21 cellular contexts compared by ENCODE assay signal in genomic region chr7:7920056-7920455, GRCh38. TPM values are rescaled to one million over a fixed set of nuclear protein-coding genes. Genes with fewer than 3 reads are reported as not detected.
DNase-seq lines count a peak whose midpoint lies in the region; ATAC-seq and TF ChIP-seq lines count a peak whose summit lies in the region.
"Had no signal": no experiment of that assay in that cellular context is flagged by ENCODE, and none has a peak within 500 bp of the region (broad histone marks: within the 10 kb centered on the region; RNA-seq: fewer than 3 reads in every experiment).

No MANE protein-coding gene starts in this region.

- H3K9me3 ChIP-seq in OCI-LY3 (ENCODE audit: insufficient read depth, low read length) (no peaks in the 10 kb centered on the region), hepatocyte (ENCODE audit: low read depth) (no peaks in the 10 kb centered on the region), thyroid gland (no peaks in the 10 kb centered on the region)

- intact Hi-C loops in thyroid gland (cut with DNase I) = no loop called here

- TF ChIP-seq POLR2A in thyroid gland (IDR thresholded peaks at IDR 0.05) = no peak

- H3K4me1 ChIP-seq in OCI-LY3 (ENCODE audit: low read length) = peaks cover 39% of the 10 kb centered on the region
- no peaks in the 10 kb centered on the region for H3K4me1 ChIP-seq in hepatocyte (ENCODE audit: insufficient read depth)
- peaks cover 48 to 57% of the 10 kb centered on the region in 2 donors for H3K4me1 ChIP-seq in thyroid gland
- H3K4me1 ChIP-seq: foreskin keratinocyte had no signal

- H3K9me2 ChIP-seq in hepatocyte (replicated peaks; ENCODE audit: insufficient read depth) = no peaks in the 10 kb centered on the region

- peak; percentile 3 for ATAC-seq in GM19035 (IDR thresholded peaks at IDR 0.05; ENCODE audit: unreplicated experiment)
- ATAC-seq in HG03342 (IDR thresholded peaks at IDR 0.05; ENCODE audit: unreplicated experiment) = no peak
- ATAC-seq in HG02763 (IDR thresholded peaks at IDR 0.05; ENCODE audit: unreplicated experiment) = no peak
- ATAC-seq in HG02884 (IDR thresholded peaks at IDR 0.05; ENCODE audit: unreplicated experiment) = no peak

- peak overlapping the region; percentile 40; the same call in 1 of the 2 replicates for H3K9ac ChIP-seq in OCI-LY3 (ENCODE audit: low read length)

- H4K20me1 ChIP-seq in OCI-LY3 (ENCODE audit: insufficient read depth, low read length) (no peaks in the 10 kb centered on the region), hepatocyte (ENCODE audit: insufficient read depth, poor library complexity, severe bottlenecking) (no peaks in the 10 kb centered on the region)

- H3K79me2 ChIP-seq in OCI-LY3 (ENCODE audit: low read length) (no peaks in the 10 kb centered on the region), hepatocyte (no peaks in the 10 kb centered on the region)

- H3K27me3 ChIP-seq in OCI-LY3 (ENCODE audit: low read depth, low read length) (no peaks in the 10 kb centered on the region), hepatocyte (no peaks in the 10 kb centered on the region), thyroid gland (no peaks in the 10 kb centered on the region)
- H3K27me3 ChIP-seq: cardiac muscle cell, foreskin keratinocyte had no signal

- H2AFZ ChIP-seq in OCI-LY3 (ENCODE audit: low read depth, low read length) (no peak overlapping the region), hepatocyte (no peak overlapping the region)

- WGBS in hepatocyte (ENCODE audit: low lambda C conversion rate, missing lambda C conversion rate) = 64% methylated on average over 2 of the region's 2 CpGs
- 40 to 58% methylated on average over 2 of the region's 2 CpGs for WGBS in thyroid gland, 2 donors

- TF ChIP-seq CTCF in OCI-LY3 (IDR thresholded peaks at IDR 0.05; ENCODE audit: low read depth, low read length) (no peak), hepatocyte (IDR thresholded peaks at IDR 0.05; ENCODE audit: poor library complexity) (no peak), thyroid gland (IDR thresholded peaks at IDR 0.05) (no peak)

- no peak for DNase-seq in hepatocyte (ENCODE audit: low spot score)
- DNase-seq in thyroid gland = no peak
- DNase-seq: activated CD4-positive, CD25-positive, alpha-beta regulatory T cell; activated T-cell treated with anti-CD3 and anti-CD28 coated beads, Interleukin-2, amount 50 U/mL, for 24 hours; COR-L47; EL; erythroblast; foreskin keratinocyte; HFFc6; hippocampal formation; islet precursor cell; NCI-H187; NCI-H345; stimulated activated CD4-positive, alpha-beta T cell treated with anti-CD3 and anti-CD28 coated beads, Interleukin-4, amount 100 ng/mL, for 1 hour had no signal

- H3K4me3 ChIP-seq in OCI-LY3 (ENCODE audit: low read length) (peak overlapping the region; percentile 47), hepatocyte (no peak overlapping the region), thyroid gland (replicated peaks in 1 of 3) (no peak overlapping the region)
- H3K4me3 ChIP-seq: cardiac muscle cell, smooth muscle cell had no signal

- H3K36me3 ChIP-seq in OCI-LY3 (replicated peaks; ENCODE audit: low read depth, low read length) = no peaks in the 10 kb centered on the region
- no peaks in the 10 kb centered on the region for H3K36me3 ChIP-seq in hepatocyte (replicated peaks; ENCODE audit: insufficient read depth, low read depth)
- H3K36me3 ChIP-seq in thyroid gland = no peaks in the 10 kb centered on the region
- H3K36me3 ChIP-seq: cardiac muscle cell had no signal

- H3K4me2 ChIP-seq in OCI-LY3 (ENCODE audit: low read length) (peak overlapping the region; percentile 77), hepatocyte (peak overlapping the region; percentile 13)
- H3K4me2 ChIP-seq: smooth muscle cell had no signal

- H3K27ac ChIP-seq in OCI-LY3 (ENCODE audit: low read length) = peak overlapping the region; percentile 79
- H3K27ac ChIP-seq in hepatocyte = no peak overlapping the region
- H3K27ac ChIP-seq in thyroid gland = peak overlapping the region; percentile 80 to 82 (median 81)
- H3K27ac ChIP-seq: cardiac muscle cell, foreskin keratinocyte had no signal

RNA-seq across cellular contexts. Expression of gene GLCCI1, which starts 48.5 kb away (rescaled TPM):
- total RNA-seq in hepatocyte = 18.2 and 21.4 TPM in 2 replicates
- polyA plus RNA-seq in hepatocyte = 15.7 and 28.8 TPM in 2 replicates
- total RNA-seq in thyroid gland = 100 to 1,000 TPM in 1 of 4 donors, 10 to 100 TPM in 3; 64.1 to 115 (median 68.9) TPM
